In genomic region chr11:129375731-129376657, GRCh38 we compare ENCODE assay signal across 8 cellular contexts. TPM values are rescaled to one million over a fixed set of nuclear protein-coding genes. Genes with fewer than 3 reads are reported as not detected.
DNase-seq lines count a peak whose midpoint lies in the region; ATAC-seq and TF ChIP-seq lines count a peak whose summit lies in the region.

A gene with protein sequence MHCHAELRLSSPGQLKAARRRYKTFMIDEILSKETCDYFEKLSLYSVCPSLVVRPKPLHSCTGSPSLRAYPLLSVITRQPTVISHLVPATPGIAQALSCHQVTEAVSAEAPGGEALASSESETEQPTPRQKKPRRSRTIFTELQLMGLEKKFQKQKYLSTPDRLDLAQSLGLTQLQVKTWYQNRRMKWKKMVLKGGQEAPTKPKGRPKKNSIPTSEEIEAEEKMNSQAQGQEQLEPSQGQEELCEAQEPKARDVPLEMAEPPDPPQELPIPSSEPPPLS (plus strand): TSS chr11:129375848. CDS start chr11:129376036, 188 bp downstream.

- H3K9me3 ChIP-seq in T-helper 17 cell (ENCODE audit: control insufficient read depth, low read length, poor library complexity, severe bottlenecking), result no peaks in the 10 kb centered on the region
- no peaks in the 10 kb centered on the region for H3K9me3 ChIP-seq in mucosa of descending colon

- H3K36me3 ChIP-seq in mucosa of descending colon (ENCODE audit: low read depth), result no peaks in the 10 kb centered on the region

- H3K4me3 Mint-ChIP-seq in HFFc6 (peak within 1 kb of the TSS; percentile 33; the same call in 1 of the 2 replicates), T-helper 17 cell (peak within 1 kb of the TSS; percentile 65), type B pancreatic cell (peak within 1 kb of the TSS; percentile 91)

- H3K27ac Mint-ChIP-seq in HFFc6, result no peak within 1 kb of the TSS
- H3K27ac Mint-ChIP-seq in T-helper 17 cell, result no peak within 1 kb of the TSS
- H3K27ac Mint-ChIP-seq in type B pancreatic cell, result peak within 1 kb of the TSS; percentile 95

- peak within 1 kb of the TSS; percentile 24 for H3K4me3 ChIP-seq in mucosa of descending colon

- H3K27me3 Mint-ChIP-seq in HFFc6 (ENCODE audit: insufficient read depth), result peaks cover 71% of the 10 kb centered on the region
- H3K27me3 Mint-ChIP-seq in T-helper 17 cell, result peaks cover 80% of the 10 kb centered on the region
- peaks cover 83% of the 10 kb centered on the region for H3K27me3 Mint-ChIP-seq in type B pancreatic cell

- peaks cover 14% of the 10 kb centered on the region for H3K4me1 Mint-ChIP-seq in HFFc6 (ENCODE audit: low read depth)
- peaks cover 21% of the 10 kb centered on the region for H3K4me1 Mint-ChIP-seq in T-helper 17 cell
- H3K4me1 Mint-ChIP-seq in type B pancreatic cell (ENCODE audit: unreplicated experiment), result peaks cover 5% of the 10 kb centered on the region

- no peak for ATAC-seq in T-helper 17 cell
- ATAC-seq in mucosa of descending colon, result peak; percentile 68
- ATAC-seq in GM21723 (IDR thresholded peaks at IDR 0.05; ENCODE audit: unreplicated experiment), result no peak
- no peak for ATAC-seq in GM21528 (IDR thresholded peaks at IDR 0.05; ENCODE audit: low FRiP score, unreplicated experiment)

- H3K4me1 ChIP-seq in mucosa of descending colon (ENCODE audit: low read depth), result peaks cover 7% of the 10 kb centered on the region

- intact Hi-C loops in mucosa of descending colon (cut with DNase I, micrococcal nuclease), result no loop called here

- peak within 1 kb of the TSS; percentile 73 for H3K27ac ChIP-seq in epithelial cell of prostate

- DNase-seq in COLO668 (lab: John Stamatoyannopoulos, UW; ENCODE audit: unreplicated experiment) (peak; percentile 69), HFFc6 (peak; percentile 41), T-helper 17 cell (no peak), epithelial cell of prostate (ENCODE audit: low read depth, low spot score) (no peak), mucosa of descending colon (peak; percentile 77 to 88 (median 88)), type B pancreatic cell (ENCODE audit: extremely low spot score, unreplicated experiment) (peak; percentile 72)

- H3K36me3 Mint-ChIP-seq in HFFc6 (ENCODE audit: low read depth), result no peaks in the 10 kb centered on the region; the same call in 1 of the 2 replicates
- H3K36me3 Mint-ChIP-seq in T-helper 17 cell (ENCODE audit: low read depth), result peaks cover 6% of the 10 kb centered on the region
- H3K36me3 Mint-ChIP-seq in type B pancreatic cell, result peaks cover 16% of the 10 kb centered on the region

- peak; percentile 66 for TF ChIP-seq CTCF in HFFc6 (IDR thresholded peaks at IDR 0.05)
- TF ChIP-seq CTCF in mucosa of descending colon (IDR thresholded peaks at IDR 0.05), result peak; percentile 24
- TF ChIP-seq CTCF in type B pancreatic cell (conservative IDR thresholded peaks at IDR 0.05), result peak; percentile 69

- H3K9me3 Mint-ChIP-seq in HFFc6, result no peaks in the 10 kb centered on the region
- H3K9me3 Mint-ChIP-seq in type B pancreatic cell, result no peaks in the 10 kb centered on the region

RNA-seq across cellular contexts. Expression of the gene that starts here (rescaled TPM):
- total RNA-seq in HFFc6 (2021; fragmentation: NEBNext Ultra II Directional; extraction: Animal tissue kit (Norgen Biotek cat#: 25700)), result not detected
- total RNA-seq in T-helper 17 cell, result not detected
- 10 to 100 TPM; 10.8 to 25.6 (median 24.6) TPM for total RNA-seq in mucosa of descending colon
- total RNA-seq in type B pancreatic cell (ENCODE audit: low replicate concordance), result 62.1 and 186 TPM in 2 replicates

Comparison
In these comparisons a context has a peak if more than half of its experiments do, and no peak if none do; other contexts are left out.
1. RNA of the gene that starts here (total RNA-seq): 62.1 to 186 TPM in type B pancreatic cell and 10.8 to 25.6 TPM in mucosa of descending colon; not detected in HFFc6 and not detected in T-helper 17 cell; every median in the first group is over 10 times any median in the second.
2. Peak in DNase-seq in HFFc6; RNA of the gene not detected or under 1 TPM.
3. DNase-seq: peak in COLO668 (single experiment), mucosa of descending colon (3 of 3) and type B pancreatic cell (single experiment); none in T-helper 17 cell (0 of 3) and epithelial cell of prostate (single experiment).
4. H3K4me3 Mint-ChIP-seq: peak in every context shown above with its lines; median percentile 91 in type B pancreatic cell; 65 in T-helper 17 cell; 33 in HFFc6.
5. Peak in every context shown above with its lines, with median percentiles within 50 percentile points of each other: CTCF ChIP-seq.